In genomic region chr3:99747915-99748314, GRCh38 we compare ENCODE assay signal across 9 cellular contexts.
DNase-seq lines count a peak whose midpoint lies in the region; ATAC-seq and TF ChIP-seq lines count a peak whose summit lies in the region.
"Had no signal": no experiment of that assay in that cellular context is flagged by ENCODE, and none has a peak within 500 bp of the region (broad histone marks: within the 10 kb centered on the region; RNA-seq: fewer than 3 reads in every experiment).

No MANE protein-coding gene starts in this region.

- no peaks in the 10 kb centered on the region for H3K79me1 ChIP-seq in neuronal stem cell (ENCODE audit: low read depth, low read length)

- no peak for ATAC-seq in DND-41 (ENCODE audit: insufficient read depth, low read depth)
- ATAC-seq in GM21737 (IDR thresholded peaks at IDR 0.05; ENCODE audit: unreplicated experiment) = no peak

- H3K9me3 ChIP-seq in DND-41 (ENCODE audit: insufficient read depth, low read length, severe bottlenecking) = no peaks in the 10 kb centered on the region
- H3K9me3 ChIP-seq in MG63 = peaks cover 2% of the 10 kb centered on the region; the same call in 1 of the 2 replicates
- H3K9me3 ChIP-seq in neuronal stem cell (replicated peaks in 1 of 2; ENCODE audit: control insufficient read depth in 2 of 2, insufficient read depth in 1 of 2, low read depth in 1 of 2, low read length in 2 of 2) = no peaks in the 10 kb centered on the region

- POLR2A ChIA-PET in GM10248 (lab: Yijun Ruan, JAX) = no interaction called here

- peaks cover 4% of the 10 kb centered on the region for H3K27me3 ChIP-seq in DND-41 (ENCODE audit: insufficient read depth, low read length, poor library complexity)
- no peaks in the 10 kb centered on the region for H3K27me3 ChIP-seq in MG63
- H3K27me3 ChIP-seq in neuronal stem cell (ENCODE audit: control insufficient read depth in 3 of 3, insufficient read depth in 3 of 3, low read depth in 1 of 3, low read length in 3 of 3) = no peaks in the 10 kb centered on the region

- no peak overlapping the region for H3K9ac ChIP-seq in DND-41 (ENCODE audit: low read depth, low read length)
- H3K9ac ChIP-seq in neuronal stem cell (ENCODE audit: low read depth, low read length, poor library complexity) = no peak overlapping the region

- H3K4me2 ChIP-seq in DND-41 (ENCODE audit: insufficient read depth, low read length) (no peak overlapping the region), neuronal stem cell (ENCODE audit: insufficient read depth, low read length, poor library complexity, severe bottlenecking) (no peak overlapping the region)

- CTCF ChIA-PET in GM10248 (lab: Yijun Ruan, JAX) = interaction anchor here (0.8 to 1.8 kb wide), 6 partner anchors 9 to 725 kb away, joined by 3 to 5 read pairs (median 3); no protein-coding TSS in a partner anchor

- H2AFZ ChIP-seq in DND-41 (ENCODE audit: low read depth, low read length) (no peak overlapping the region), neuronal stem cell (ENCODE audit: low read length) (no peak overlapping the region)

- H4K20me1 ChIP-seq in DND-41 (ENCODE audit: insufficient read depth, low read length) = no peaks in the 10 kb centered on the region

- H3K4ac ChIP-seq in neuronal stem cell (ENCODE audit: low read length) = no peak overlapping the region

- no peak overlapping the region for H3K4me3 ChIP-seq in DND-41 (ENCODE audit: low read depth in 1 of 2, low read length in 2 of 2)
- H3K4me3 ChIP-seq in MG63 = no peak overlapping the region
- no peak overlapping the region for H3K4me3 ChIP-seq in neuronal stem cell (ENCODE audit: low read length in 2 of 2)

- H3K18ac ChIP-seq in neuronal stem cell (ENCODE audit: low read length) = no peak overlapping the region

- H3K27ac ChIP-seq in DND-41 (ENCODE audit: low read length) (no peak overlapping the region), neuronal stem cell (replicated peaks; ENCODE audit: low read length) (no peak overlapping the region)

- H2BK12ac ChIP-seq in neuronal stem cell (ENCODE audit: low read length) = no peak overlapping the region

- no peaks in the 10 kb centered on the region for H3K36me3 ChIP-seq in DND-41 (ENCODE audit: insufficient read depth, low read length)
- no peaks in the 10 kb centered on the region; the same call in 1 of the 2 replicates for H3K36me3 ChIP-seq in MG63
- H3K36me3 ChIP-seq in neuronal stem cell (replicated peaks in 1 of 2; ENCODE audit: control insufficient read depth in 2 of 2, insufficient read depth in 2 of 2, low read length in 2 of 2) = no peaks in the 10 kb centered on the region

- TF ChIP-seq CTCF in DND-41 (IDR thresholded peaks at IDR 0.05; ENCODE audit: borderline replicate concordance, extremely low read depth, low read length, poor library complexity, severe bottlenecking) (peak; percentile 13), GM10248 (IDR thresholded peaks at IDR 0.05; ENCODE audit: control extremely low read depth, extremely low read depth, low read depth, missing control alignments) (no peak)

- no peak for DNase-seq in DND-41
- peak; percentile 51 for DNase-seq in MG63
- DNase-seq in dedifferentiated amniotic fluid mesenchymal stem cell (ENCODE audit: extremely low spot score) = peak; percentile 52
- DNase-seq in neuronal stem cell (ENCODE audit: low spot score) = peak; percentile 5
- no peak for DNase-seq in NCI-H2029 (lab: John Stamatoyannopoulos, UW)
- DNase-seq in activated CD8-positive, alpha-beta memory T cell treated with anti-CD3 and anti-CD28 coated beads for 24 hours = no peak
- no peak for DNase-seq in GM10248 (ENCODE audit: extremely low spot score)
- DNase-seq: activated effector memory CD4-positive, alpha-beta T cell treated with Interleukin-2 at 50 U/mL for 16 hours had no signal

- no peak overlapping the region for H3K23ac ChIP-seq in neuronal stem cell (ENCODE audit: low read depth, low read length, poor library complexity)

- H2BK120ac ChIP-seq in neuronal stem cell (ENCODE audit: low read depth, low read length) = no peak overlapping the region

- H3K4me1 ChIP-seq in DND-41 (ENCODE audit: insufficient read depth, low read length) (no peaks in the 10 kb centered on the region), neuronal stem cell (ENCODE audit: control insufficient read depth in 2 of 2, insufficient read depth in 1 of 2, low read depth in 1 of 2, low read length in 2 of 2) (no peaks in the 10 kb centered on the region)

- H2AK5ac ChIP-seq in neuronal stem cell (ENCODE audit: low read depth, low read length) = no peak overlapping the region

- H2BK15ac ChIP-seq in neuronal stem cell (ENCODE audit: low read length) = no peak overlapping the region

- no peak overlapping the region for H2BK5ac ChIP-seq in neuronal stem cell (ENCODE audit: low read length)

- no peaks in the 10 kb centered on the region for H3K79me2 ChIP-seq in DND-41 (ENCODE audit: insufficient read depth, low read length)

- H3K14ac ChIP-seq in neuronal stem cell (ENCODE audit: low read length) = no peak overlapping the region

- H4K8ac ChIP-seq in neuronal stem cell (ENCODE audit: low read depth, low read length) = no peak overlapping the region

- no peak overlapping the region for H4K91ac ChIP-seq in neuronal stem cell (ENCODE audit: low read depth, low read length, poor library complexity)

- no CpG with 5 or more reads among the region's 3 CpGs for WGBS in neuronal stem cell (ENCODE audit: extremely low coverage in 2 of 2, insufficient read length in 2 of 2, insufficient replicate concordance in 1 of 2), 2 donors

Comparison
In these comparisons a context has a peak if more than half of its experiments do, and no peak if none do; other contexts are left out.
1. DNase-seq: peak in MG63 (single experiment), dedifferentiated amniotic fluid mesenchymal stem cell (single experiment) and neuronal stem cell (single experiment); none in DND-41 (single experiment), NCI-H2029 (single experiment), activated CD8-positive, alpha-beta memory T cell treated with anti-CD3 and anti-CD28 coated beads for 24 hours (single experiment) and GM10248 (single experiment).